ENCODE assay signal across 23 cellular contexts in the genomic region with DNA sequence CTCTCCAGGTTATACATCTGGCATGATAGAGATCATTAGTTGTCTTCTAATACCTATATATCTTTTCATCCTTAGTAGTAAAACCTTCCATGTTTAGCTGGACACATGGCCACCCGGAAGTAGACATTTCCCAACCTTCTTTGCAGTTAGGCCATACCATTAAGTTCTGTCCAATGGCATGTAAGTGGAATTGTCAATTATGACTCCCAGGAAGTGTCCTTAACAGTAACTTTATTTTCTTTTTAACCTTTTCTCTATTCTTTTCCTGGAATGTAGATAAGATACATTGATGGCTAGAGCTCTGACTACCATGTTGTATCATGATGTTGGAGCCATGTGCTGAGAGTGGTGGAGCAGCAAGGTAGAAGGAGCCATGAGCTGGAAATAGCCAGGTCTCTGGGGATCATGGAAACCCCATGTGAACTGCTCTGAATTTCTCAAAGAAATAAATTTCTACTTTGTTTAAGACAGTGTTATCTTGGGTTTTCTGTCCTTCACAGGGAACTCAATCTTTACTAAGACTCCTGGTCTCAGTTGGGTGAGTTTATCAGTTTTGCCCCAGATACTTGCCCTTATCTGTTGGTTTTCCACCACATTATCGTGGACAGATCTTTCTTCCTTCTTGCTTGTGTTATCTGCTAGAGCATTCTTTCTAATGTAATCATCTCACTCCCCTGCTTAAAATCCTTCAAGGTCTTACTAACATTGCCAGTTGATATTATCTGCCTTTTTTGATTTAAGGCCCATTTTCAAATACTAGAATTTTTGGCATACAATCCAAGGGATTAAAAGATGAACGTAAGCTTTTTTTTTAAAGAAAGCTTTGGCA.
"Had no signal": no experiment of that assay in that cellular context is flagged by ENCODE, and none has a peak within 500 bp of the region (broad histone marks: within the 10 kb centered on the region; RNA-seq: fewer than 3 reads in every experiment).

No MANE protein-coding gene starts in this region.

- H3K27me3 ChIP-seq: esophagus squamous epithelium, tibial nerve, uterus had no signal

- H3K4me3 Mint-ChIP-seq: activated T-cell treated with anti-CD3 and anti-CD28 coated beads, Interleukin-2, amount 50 U/mL, for 72 hours; dendritic cell treated with granulocyte-macrophage colony-stimulating factor and Interleukin-4, amounts not matched to agents 40 ng/mL and 50 ng/mL, for 4 days; nephron had no signal

- H3K27me3 Mint-ChIP-seq: dendritic cell treated with granulocyte-macrophage colony-stimulating factor and Interleukin-4, amounts not matched to agents 40 ng/mL and 50 ng/mL, for 4 days had no signal

- H3K36me3 ChIP-seq: esophagus squamous epithelium, lower lobe of right lung, tibial nerve, uterus, WERI-Rb-1 had no signal

- H3K9me3 ChIP-seq: esophagus squamous epithelium, lower lobe of right lung, tibial nerve, uterus had no signal

- H3K4me3 ChIP-seq: esophagus squamous epithelium, lower lobe of right lung, tibial nerve, uterus had no signal

- H3K4me1 Mint-ChIP-seq: nephron had no signal

- DNase-seq: activated CD4-positive, alpha-beta T cell treated with anti-CD3 and anti-CD28 coated beads for 1 hour; activated CD4-positive, alpha-beta T cell treated with anti-CD3 and anti-CD28 coated beads, Interleukin-2, amount 50 U/mL, for 4 hours; activated effector memory CD4-positive, alpha-beta T cell treated with anti-CD3 and anti-CD28 coated beads, Interleukin-2, amount 50 U/mL, for 16 hours; activated naive CD4-positive, alpha-beta T cell treated with anti-CD3 and anti-CD28 coated beads, Interleukin-2, amount 50 U/mL, for 16 hours; activated T-cell treated with anti-CD3 and anti-CD28 coated beads, Interleukin-2, amount 50 U/mL, for 72 hours; cerebellar nuclear complex; effector memory CD4-positive, alpha-beta T cell; esophagus squamous epithelium; left cardiac atrium; lower lobe of right lung; midbrain; occipital lobe; stimulated activated CD4-positive, alpha-beta T cell treated with anti-CD3 and anti-CD28 coated beads, Interleukin-12 subunit alpha, Interleukin-12 subunit beta, amount 100 ng/mL, for 4 hours; stimulated activated CD4-positive, alpha-beta T cell treated with anti-CD3 and anti-CD28 coated beads, Interleukin-1b, Interleukin-23, amount 100 ng/mL, for 48 hours; stimulated activated naive CD4-positive, alpha-beta T cell treated with Interleukin-2 at 50 U/mL for 16 hours; T-helper 1 cell; T1000; uterus; WERI-Rb-1 had no signal

- H3K27ac ChIP-seq: esophagus squamous epithelium, lower lobe of right lung, tibial nerve, uterus, WERI-Rb-1 had no signal

- H3K9me3 Mint-ChIP-seq: activated T-cell treated with anti-CD3 and anti-CD28 coated beads, Interleukin-2, amount 50 U/mL, for 72 hours; dendritic cell treated with granulocyte-macrophage colony-stimulating factor and Interleukin-4, amounts not matched to agents 40 ng/mL and 50 ng/mL, for 4 days; nephron had no signal

- H3K4me1 ChIP-seq: tibial nerve, uterus had no signal

- H3K27ac Mint-ChIP-seq: activated T-cell treated with anti-CD3 and anti-CD28 coated beads, Interleukin-2, amount 50 U/mL, for 72 hours; dendritic cell treated with granulocyte-macrophage colony-stimulating factor and Interleukin-4, amounts not matched to agents 40 ng/mL and 50 ng/mL, for 4 days; nephron; progenitor cell of endocrine pancreas had no signal
